In the genomic region with DNA sequence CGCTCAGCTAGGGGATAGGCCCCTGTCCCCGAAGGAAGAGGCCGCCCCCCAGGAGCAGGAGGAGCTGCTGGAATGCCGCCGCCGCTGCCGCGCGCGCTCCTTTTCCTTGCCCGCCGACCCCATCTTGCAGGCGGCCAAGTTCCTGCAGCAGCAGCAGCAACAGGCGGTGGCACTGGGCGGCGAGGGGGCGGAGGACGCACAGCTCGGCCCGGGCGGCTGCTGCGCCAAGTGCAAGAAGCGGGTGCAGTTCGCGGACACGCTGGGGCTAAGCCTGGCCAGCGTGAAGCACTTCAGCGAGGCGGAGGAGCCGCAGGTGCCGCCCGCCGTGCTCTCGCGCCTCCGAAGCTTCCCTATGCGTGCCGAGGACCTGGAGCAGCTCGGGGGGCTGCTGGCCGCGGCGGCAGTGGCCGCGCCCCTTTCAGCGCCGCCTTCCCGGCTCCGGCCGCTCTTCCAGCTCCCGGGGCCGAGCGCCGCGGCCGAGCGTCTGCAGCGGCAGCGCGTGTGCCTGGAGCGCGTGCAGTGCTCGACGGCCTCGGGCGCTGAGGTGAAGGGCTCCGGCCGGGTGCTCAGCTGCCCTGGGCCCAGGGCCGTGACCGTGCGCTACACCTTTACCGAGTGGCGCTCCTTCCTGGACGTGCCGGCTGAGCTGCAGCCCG, we compare ENCODE assay signal across 7 cellular contexts. TPM values are rescaled to one million over a fixed set of nuclear protein-coding genes. Genes with fewer than 3 reads are reported as not detected.
DNase-seq lines count a peak whose midpoint lies in the region; ATAC-seq and TF ChIP-seq lines count a peak whose summit lies in the region.

No MANE protein-coding gene starts in this region.

- H3K27ac Mint-ChIP-seq in activated CD8-positive, alpha-beta T cell treated with anti-CD3 and anti-CD28 coated beads, Interleukin-2, amount 10 ng/mL, durations not matched to agents 7 days and 5 days = no peak overlapping the region

- CTCF ChIA-PET in activated CD8-positive, alpha-beta T cell treated with anti-CD3 and anti-CD28 coated beads, Interleukin-2, amount 10 ng/mL, durations not matched to agents 7 days and 5 days (lab: Charles Lee) = no interaction called here

- H3K27ac ChIP-seq in HL-60 (replicated peaks) = no peak overlapping the region

- H3K27me3 ChIP-seq in HL-60 (ENCODE audit: insufficient read depth, poor library complexity, severe bottlenecking) = peaks cover 28% of the 10 kb centered on the region
- H3K27me3 ChIP-seq in skeletal muscle satellite cell (ENCODE audit: control insufficient read depth, insufficient read depth, low read length) = peaks cover 28% of the 10 kb centered on the region

- no peak overlapping the region for H3K4me3 Mint-ChIP-seq in activated CD8-positive, alpha-beta T cell treated with anti-CD3 and anti-CD28 coated beads, Interleukin-2, amount 10 ng/mL, durations not matched to agents 7 days and 5 days

- peaks cover 34% of the 10 kb centered on the region for H3K4me1 ChIP-seq in skeletal muscle satellite cell (ENCODE audit: control insufficient read depth, insufficient read depth, low read length)

- H3K4me1 Mint-ChIP-seq in activated CD8-positive, alpha-beta T cell treated with anti-CD3 and anti-CD28 coated beads, Interleukin-2, amount 10 ng/mL, durations not matched to agents 7 days and 5 days (ENCODE audit: low read depth) = peaks cover 6% of the 10 kb centered on the region

- H3K36me3 ChIP-seq in skeletal muscle satellite cell (ENCODE audit: insufficient read depth, low read length) = no peaks in the 10 kb centered on the region

- H3K9ac ChIP-seq in skeletal muscle satellite cell (ENCODE audit: low read depth, low read length) = peak overlapping the region; percentile 76

- no peaks in the 10 kb centered on the region for H3K9me3 ChIP-seq in skeletal muscle satellite cell (replicated peaks; ENCODE audit: low read length)

- POLR2A ChIA-PET in activated CD8-positive, alpha-beta T cell treated with anti-CD3 and anti-CD28 coated beads, Interleukin-2, amount 10 ng/mL, durations not matched to agents 7 days and 5 days (lab: Charles Lee) = no interaction called here

- no peaks in the 10 kb centered on the region for H3K9me3 Mint-ChIP-seq in activated CD8-positive, alpha-beta T cell treated with anti-CD3 and anti-CD28 coated beads, Interleukin-2, amount 10 ng/mL, durations not matched to agents 7 days and 5 days (ENCODE audit: insufficient read depth)

- no peaks in the 10 kb centered on the region for H3K36me3 Mint-ChIP-seq in activated CD8-positive, alpha-beta T cell treated with anti-CD3 and anti-CD28 coated beads, Interleukin-2, amount 10 ng/mL, durations not matched to agents 7 days and 5 days (ENCODE audit: low read depth)

- peaks cover 46% of the 10 kb centered on the region for H3K27me3 Mint-ChIP-seq in activated CD8-positive, alpha-beta T cell treated with anti-CD3 and anti-CD28 coated beads, Interleukin-2, amount 10 ng/mL, durations not matched to agents 7 days and 5 days (ENCODE audit: low read depth)

- peak; percentile 37 for ATAC-seq in GM18909 (IDR thresholded peaks at IDR 0.05; ENCODE audit: poor library complexity, unreplicated experiment)
- ATAC-seq in activated CD8-positive, alpha-beta T cell treated with anti-CD3 and anti-CD28 coated beads, Interleukin-2, amount 10 ng/mL, durations not matched to agents 7 days and 5 days = peak; percentile 31

- H3K4me2 ChIP-seq in skeletal muscle satellite cell (ENCODE audit: low read length) = peak overlapping the region; percentile 95

- peak overlapping the region; percentile 59 for H3K4me3 ChIP-seq in HL-60 (replicated peaks; ENCODE audit: insufficient read depth, low read length)
- peak overlapping the region; percentile 79 for H3K4me3 ChIP-seq in skeletal muscle satellite cell (ENCODE audit: low read length)

- TF ChIP-seq CTCF in HL-60 (IDR thresholded peaks at IDR 0.05; ENCODE audit: insufficient read depth, low read length) = no peak

- DNase-seq in HL-60 (ENCODE audit: low read depth in 1 of 2, low spot score in 1 of 2) = peak; percentile 23 to 47
- DNase-seq in activated CD8-positive, alpha-beta T cell treated with anti-CD3 and anti-CD28 coated beads, Interleukin-2, amount 10 ng/mL, durations not matched to agents 7 days and 5 days = peak; percentile 25
- DNase-seq in hepatic stellate cell (ENCODE audit: low spot score) = peak; percentile 50
- no peak for DNase-seq in OCI-M1 (lab: John Stamatoyannopoulos, UW)
- DNase-seq in NCI-H1930 (lab: John Stamatoyannopoulos, UW) = no peak

RNA-seq across cellular contexts. Expression of a gene that starts 0.6 kb away (rescaled TPM):
- under 1 TPM; 0.05 to 0.11 TPM for total RNA-seq in activated CD8-positive, alpha-beta T cell treated with anti-CD3 and anti-CD28 coated beads, Interleukin-2, amount 10 ng/mL, durations not matched to agents 7 days and 5 days
- total RNA-seq in skeletal muscle satellite cell (2012; rRNA removed) = 0.76 and 1.3 TPM in 2 replicates

Comparison
In these comparisons a context has a peak if more than half of its experiments do, and no peak if none do; other contexts are left out.
1. DNase-seq: peak in HL-60 (2 of 2), activated CD8-positive, alpha-beta T cell treated with anti-CD3 and anti-CD28 coated beads, Interleukin-2, amount 10 ng/mL, durations not matched to agents 7 days and 5 days (single experiment) and hepatic stellate cell (single experiment); none in OCI-M1 (single experiment) and NCI-H1930 (0 of 2).